In the genomic region with DNA sequence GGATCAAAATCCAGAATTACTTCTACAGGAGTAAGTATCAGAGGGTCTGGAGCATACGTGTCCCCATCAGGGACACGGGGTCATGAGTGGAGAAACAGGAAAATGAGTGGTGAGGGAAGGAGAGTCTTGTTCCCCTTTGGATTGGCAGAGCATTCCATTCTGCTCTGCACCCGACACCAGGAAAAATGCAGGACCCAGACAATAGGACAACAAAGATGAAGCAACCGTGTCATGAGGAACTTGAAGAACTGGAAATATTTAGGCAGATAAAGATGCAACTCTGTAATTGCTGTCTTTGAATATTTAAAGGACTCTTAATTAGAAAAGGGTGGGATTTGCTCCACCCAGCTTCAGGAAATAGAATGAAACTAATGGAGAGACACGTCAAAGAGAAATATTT, we compare ENCODE assay signal across 26 cellular contexts.
A peak's percentile ranks its signal among the peaks of the same experiment; 100 is the strongest.
DNase-seq lines count a peak whose midpoint lies in the region; ATAC-seq and TF ChIP-seq lines count a peak whose summit lies in the region.
"Had no signal": no experiment of that assay in that cellular context is flagged by ENCODE, and none has a peak within 500 bp of the region (broad histone marks: within the 10 kb centered on the region; RNA-seq: fewer than 3 reads in every experiment).

No MANE protein-coding gene starts in this region.

- ATAC-seq in GM23338 (no peak), HG02763 (IDR thresholded peaks at IDR 0.05; ENCODE audit: unreplicated experiment) (no peak)
- ATAC-seq: activated CD4-positive, CD25-positive, alpha-beta regulatory T cell treated with anti-CD3 and anti-CD28 coated beads, Interleukin-2, amount 50 U/mL, for 24 hours; activated CD8-positive, alpha-beta T cell treated with anti-CD3 and anti-CD28 coated beads for 36 hours; heart left ventricle; left cardiac atrium; stimulated activated effector memory CD8-positive, alpha-beta T cell treated with anti-CD3 and anti-CD28 coated beads, Interleukin-12 subunit alpha, Interleukin-12 subunit beta, amount 100 ng/mL, for 72 hours; T-cell had no signal

- 0 out of 2 replicates have a peak overlapping the region, but pooled peaks have one; percentile 38 for H2AFZ ChIP-seq in GM23338
- H2AFZ ChIP-seq: PC-9 had no signal

- H3K4me1 ChIP-seq in GM23338 (ENCODE audit: insufficient read depth) = peaks cover 9% of the 10 kb centered on the region
- peaks cover 41 to 67% of the 10 kb centered on the region in 2 donors for H3K4me1 ChIP-seq in thyroid gland

- H3K27me3 ChIP-seq in GM23338 (ENCODE audit: insufficient read depth) (no peaks in the 10 kb centered on the region), thyroid gland (no peaks in the 10 kb centered on the region), WERI-Rb-1 (ENCODE audit: insufficient read depth, low read depth, severe bottlenecking) (no peaks in the 10 kb centered on the region)
- H3K27me3 ChIP-seq: heart left ventricle had no signal

- H4K20me1 ChIP-seq in GM23338 (replicated peaks; ENCODE audit: insufficient read depth) = no peaks in the 10 kb centered on the region

- TF ChIP-seq CTCF in GM23338 (conservative IDR thresholded peaks at IDR 0.05; ENCODE audit: low read depth in 2 of 2) (no peak), nephron (IDR thresholded peaks at IDR 0.05; ENCODE audit: unreplicated experiment in 3 of 3) (no peak), thyroid gland (IDR thresholded peaks at IDR 0.05) (no peak), WERI-Rb-1 (IDR thresholded peaks at IDR 0.05; ENCODE audit: low read depth, low read length) (no peak)

- H3K27ac Mint-ChIP-seq in GM23338 = no peak overlapping the region
- H3K27ac Mint-ChIP-seq in nephron = peak overlapping the region; percentile 4 to 100 (median 99)
- H3K27ac Mint-ChIP-seq: activated CD8-positive, alpha-beta T cell treated with anti-CD3 and anti-CD28 coated beads for 36 hours; CD8-positive, alpha-beta memory T cell; stimulated activated effector memory CD8-positive, alpha-beta T cell treated with anti-CD3 and anti-CD28 coated beads, Interleukin-12 subunit alpha, Interleukin-12 subunit beta, amount 100 ng/mL, for 72 hours; T-cell had no signal

- H3K36me3 ChIP-seq in GM23338 (ENCODE audit: insufficient read depth) (no peaks in the 10 kb centered on the region), thyroid gland (no peaks in the 10 kb centered on the region), WERI-Rb-1 (no peaks in the 10 kb centered on the region)
- H3K36me3 ChIP-seq: heart left ventricle, transverse colon had no signal

- WGBS in thyroid gland, 2 donors = 58 to 61% methylated on average over 5 of the region's 5 CpGs

- no peak overlapping the region for H3K27ac ChIP-seq in GM23338 (ENCODE audit: low read depth)
- peak overlapping the region; percentile 2 for H3K27ac ChIP-seq in cingulate gyrus (ENCODE audit: low read depth, low read length)
- H3K27ac ChIP-seq in thyroid gland = peak overlapping the region in 2 of 3 donors; percentile 20 to 93
- no peak overlapping the region for H3K27ac ChIP-seq in WERI-Rb-1
- H3K27ac ChIP-seq: heart left ventricle, PC-9, transverse colon had no signal

- H3F3A ChIP-seq in GM23338 (replicated peaks; ENCODE audit: low read depth) = no peaks in the 10 kb centered on the region

- TF ChIP-seq POLR2A in thyroid gland (IDR thresholded peaks at IDR 0.05) = no peak

- intact Hi-C loops in thyroid gland (cut with DNase I) = loop anchor here (5.0 kb wide), 2 partner anchors 103 to 548 kb away; no protein-coding TSS in a partner anchor

- peaks cover 11% of the 10 kb centered on the region for H3K27me3 Mint-ChIP-seq in GM23338 (ENCODE audit: insufficient read depth, low read depth, poor library complexity)
- no peaks in the 10 kb centered on the region for H3K27me3 Mint-ChIP-seq in nephron (ENCODE audit: low read depth)

- H3K4me3 ChIP-seq in GM23338 (no peak overlapping the region), thyroid gland (replicated peaks in 1 of 3) (no peak overlapping the region), WERI-Rb-1 (ENCODE audit: low read depth, low read length) (no peak overlapping the region)
- H3K4me3 ChIP-seq: heart left ventricle, PC-9, transverse colon had no signal

- H3K36me3 Mint-ChIP-seq in GM23338 (ENCODE audit: low read depth) (no peaks in the 10 kb centered on the region), nephron (ENCODE audit: low read depth) (no peaks in the 10 kb centered on the region)
- H3K36me3 Mint-ChIP-seq: CD8-positive, alpha-beta memory T cell; stimulated activated effector memory CD8-positive, alpha-beta T cell treated with anti-CD3 and anti-CD28 coated beads, Interleukin-12 subunit alpha, Interleukin-12 subunit beta, amount 100 ng/mL, for 72 hours; T-cell had no signal

- DNase-seq in GM23338 (ENCODE audit: low spot score) = no peak
- no peak for DNase-seq in thyroid gland
- no peak for DNase-seq in WERI-Rb-1
- no peak for DNase-seq in activated gamma-delta T cell treated with Interleukin-2 at 50 U/mL for 16 hours
- no peak for DNase-seq in NCI-H2081 treated with DMSO at 0.1 percent for 48 hours (lab: John Stamatoyannopoulos, UW)
- DNase-seq: activated CD8-positive, alpha-beta T cell treated with anti-CD3 and anti-CD28 coated beads for 36 hours; activated effector memory CD4-positive, alpha-beta T cell treated with Interleukin-2 at 50 U/mL for 16 hours; CD8-positive, alpha-beta memory T cell; DMS153; heart left ventricle; Karpas-422; left cardiac atrium; MV-4-11; NCI-H1694 treated with DMSO at 0.1 percent for 48 hours; NCI-H2171 treated with DMSO at 0.1 percent for 48 hours; NCI-H524 treated with DMSO at 0.1 percent for 48 hours; NK-92 treated with Interleukin-12 subunit alpha and Interleukin-12 subunit beta, amount 100 ng/mL, for 24 hours; PC-9; SHP77 treated with DMSO at 0.1 percent for 48 hours; T-cell; transverse colon had no signal

- H3K9me3 Mint-ChIP-seq in GM23338 (no peaks in the 10 kb centered on the region), nephron (no peaks in the 10 kb centered on the region)
- H3K9me3 Mint-ChIP-seq: activated CD8-positive, alpha-beta T cell treated with anti-CD3 and anti-CD28 coated beads for 36 hours; CD8-positive, alpha-beta memory T cell; T-cell had no signal

- no peak overlapping the region for H3K4me3 Mint-ChIP-seq in GM23338
- H3K4me3 Mint-ChIP-seq in nephron = peak overlapping the region in 2 of 3 experiments; percentile 86 to 88
- H3K4me3 Mint-ChIP-seq: activated CD8-positive, alpha-beta T cell treated with anti-CD3 and anti-CD28 coated beads for 36 hours; CD8-positive, alpha-beta memory T cell; stimulated activated effector memory CD8-positive, alpha-beta T cell treated with anti-CD3 and anti-CD28 coated beads, Interleukin-12 subunit alpha, Interleukin-12 subunit beta, amount 100 ng/mL, for 72 hours; T-cell had no signal

- H3K79me2 ChIP-seq in GM23338 (replicated peaks; ENCODE audit: insufficient read depth) = no peaks in the 10 kb centered on the region

- no peak overlapping the region for H3K4me2 ChIP-seq in GM23338
- H3K4me2 ChIP-seq: PC-9 had no signal

- H3K9me2 ChIP-seq in GM23338 (ENCODE audit: insufficient read depth) = 0 out of 2 replicates have a peak, but pooled peaks cover 5% of the 10 kb centered on the region

- peaks cover 6% of the 10 kb centered on the region for H3K4me1 Mint-ChIP-seq in GM23338
- peaks cover 86% of the 10 kb centered on the region for H3K4me1 Mint-ChIP-seq in nephron
- H3K4me1 Mint-ChIP-seq: CD8-positive, alpha-beta memory T cell; T-cell had no signal

- H3K9me3 ChIP-seq in thyroid gland = no peaks in the 10 kb centered on the region
- H3K9me3 ChIP-seq in WERI-Rb-1 (ENCODE audit: severe bottlenecking) = no peaks in the 10 kb centered on the region
- H3K9me3 ChIP-seq: heart left ventricle, transverse colon had no signal

TF ChIP-seq in GM23338, 12 proteins besides CTCF, POLR2A, EP300 and RAD21 (continues in another document):
- no peak for TF ChIP-seq EZH2 (IDR thresholded peaks at IDR 0.05; ENCODE audit: low read depth, unreplicated experiment)
- TF ChIP-seq, protein P1, sequence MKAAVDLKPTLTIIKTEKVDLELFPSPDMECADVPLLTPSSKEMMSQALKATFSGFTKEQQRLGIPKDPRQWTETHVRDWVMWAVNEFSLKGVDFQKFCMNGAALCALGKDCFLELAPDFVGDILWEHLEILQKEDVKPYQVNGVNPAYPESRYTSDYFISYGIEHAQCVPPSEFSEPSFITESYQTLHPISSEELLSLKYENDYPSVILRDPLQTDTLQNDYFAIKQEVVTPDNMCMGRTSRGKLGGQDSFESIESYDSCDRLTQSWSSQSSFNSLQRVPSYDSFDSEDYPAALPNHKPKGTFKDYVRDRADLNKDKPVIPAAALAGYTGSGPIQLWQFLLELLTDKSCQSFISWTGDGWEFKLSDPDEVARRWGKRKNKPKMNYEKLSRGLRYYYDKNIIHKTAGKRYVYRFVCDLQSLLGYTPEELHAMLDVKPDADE (IDR thresholded peaks at IDR 0.05) = no peak
- TF ChIP-seq EZH2phosphoT487 (IDR thresholded peaks at IDR 0.05; ENCODE audit: unreplicated experiment) = no peak
- no peak for TF ChIP-seq ZNF331 (CRISPR knock-in tag; IDR thresholded peaks at IDR 0.05; ENCODE audit: low read depth)
- no peak for TF ChIP-seq STAT1 (IDR thresholded peaks at IDR 0.05; ENCODE audit: unreplicated experiment)
- TF ChIP-seq POLR2AphosphoS5 (IDR thresholded peaks at IDR 0.05; ENCODE audit: low read depth) = no peak
- no peak for TF ChIP-seq CREB1 (CRISPR knock-in tag; IDR thresholded peaks at IDR 0.05; ENCODE audit: low read depth)
- no peak for TF ChIP-seq NANOG (IDR thresholded peaks at IDR 0.05; ENCODE audit: borderline replicate concordance)

Comparison
In these comparisons a context has a peak if more than half of its experiments do, and no peak if none do; other contexts are left out.
1. H3K27ac ChIP-seq: peak in cingulate gyrus (single experiment) and thyroid gland (2 of 3); none in GM23338 (single experiment) and WERI-Rb-1 (single experiment).